Comparison of ENCODE assay signal across 21 cellular contexts in genomic region chr10:64586930-64587503, GRCh38.
"Had no signal": no experiment of that assay in that cellular context is flagged by ENCODE, and none has a peak within 500 bp of the region (broad histone marks: within the 10 kb centered on the region; RNA-seq: fewer than 3 reads in every experiment).

No MANE protein-coding gene starts in this region.

- H3K4me1 ChIP-seq: parathyroid adenoma, stomach, vagina had no signal

- ATAC-seq: activated T-cell treated with anti-CD3 and anti-CD28 coated beads, Interleukin-2, amount 50 U/mL, for 72 hours; effector memory CD8-positive, alpha-beta T cell; left colon; sciatic nerve had no signal

- H3K4me3 ChIP-seq: lung, smooth muscle cell, stomach, vagina had no signal

- H3K27ac ChIP-seq: epithelial cell of prostate, parathyroid adenoma, stomach, vagina, WERI-Rb-1 had no signal

- H3K36me3 ChIP-seq: stomach, vagina, WERI-Rb-1 had no signal

- H2AFZ ChIP-seq: parathyroid adenoma had no signal

- H3K9me3 ChIP-seq: vagina had no signal

- H3K4me2 ChIP-seq: smooth muscle cell had no signal

- DNase-seq: activated CD4-positive, alpha-beta T cell treated with anti-CD3 and anti-CD28 coated beads for 1 hour; activated CD4-positive, alpha-beta T cell treated with anti-CD3 and anti-CD28 coated beads, Interleukin-2, amount 50 U/mL, for 4 hours; activated effector memory CD4-positive, alpha-beta T cell treated with anti-CD3 and anti-CD28 coated beads, Interleukin-2, amount 50 U/mL, for 16 hours; activated T-cell treated with anti-CD3 and anti-CD28 coated beads, Interleukin-2, amount 50 U/mL, for 72 hours; amniotic stem cell; effector memory CD8-positive, alpha-beta T cell; foreskin melanocyte; glutamatergic neuron; hypothalamus; islet precursor cell; left colon; stimulated activated CD4-positive, alpha-beta T cell treated with anti-CD3 and anti-CD28 coated beads, Interleukin-4, amount 100 ng/mL, for 1 hour; stomach; T1000; WERI-Rb-1 had no signal

- H3K79me2 ChIP-seq: parathyroid adenoma had no signal

- H3K27me3 ChIP-seq: stomach, vagina had no signal

- H3K9ac ChIP-seq: parathyroid adenoma had no signal
